ENCODE assay signal across 8 cellular contexts in genomic region chr7:88835147-88835728, GRCh38. TPM values are rescaled to one million over a fixed set of nuclear protein-coding genes. Genes with fewer than 3 reads are reported as not detected.
DNase-seq lines count a peak whose midpoint lies in the region.

No MANE protein-coding gene starts in this region.

- peak; percentile 10 for DNase-seq in NCI-H187 treated with DMSO at 0.1 percent for 48 hours (lab: John Stamatoyannopoulos, UW)
- no peak for DNase-seq in NCI-H187 (lab: John Stamatoyannopoulos, UW)
- DNase-seq in H7, result peak; percentile 21
- DNase-seq in LoVo (ENCODE audit: low spot score), result peak; percentile 48
- DNase-seq in SW480 (ENCODE audit: low spot score), result peak; percentile 68
- peak; percentile 74 for DNase-seq in left kidney (ENCODE audit: low read depth, low spot score)
- DNase-seq in amygdala (lab: John Stamatoyannopoulos, UW), result no peak
- no peak for DNase-seq in caudate nucleus (lab: John Stamatoyannopoulos, UW)

- H3K27ac ChIP-seq in caudate nucleus (ENCODE audit: low read depth, low read length), result no peak overlapping the region

- no peak overlapping the region for H3K4me3 ChIP-seq in H7 (ENCODE audit: insufficient read depth, low read depth, low read length)

- H3K36me3 ChIP-seq in H7 (replicated peaks; ENCODE audit: control insufficient read depth, insufficient read depth, low read length), result no peaks in the 10 kb centered on the region

- H3K27me3 ChIP-seq in H7 (ENCODE audit: control insufficient read depth, insufficient read depth, low read length), result no peaks in the 10 kb centered on the region

RNA-seq across cellular contexts. Expression of gene TEX47, which starts 39.7 kb away (rescaled TPM):
- not detected in 2 replicates for total RNA-seq in H7 (2014; rRNA removed; shearing (Covaris generic))

Comparison
In these comparisons a context has a peak if more than half of its experiments do, and no peak if none do; other contexts are left out.
1. DNase-seq: peak in NCI-H187 treated with DMSO at 0.1 percent for 48 hours (single experiment), H7 (single experiment), LoVo (single experiment), SW480 (single experiment) and left kidney (single experiment); none in NCI-H187 (0 of 2), amygdala (0 of 56) and caudate nucleus (0 of 61).